8 cellular contexts compared by ENCODE assay signal in the genomic region with DNA sequence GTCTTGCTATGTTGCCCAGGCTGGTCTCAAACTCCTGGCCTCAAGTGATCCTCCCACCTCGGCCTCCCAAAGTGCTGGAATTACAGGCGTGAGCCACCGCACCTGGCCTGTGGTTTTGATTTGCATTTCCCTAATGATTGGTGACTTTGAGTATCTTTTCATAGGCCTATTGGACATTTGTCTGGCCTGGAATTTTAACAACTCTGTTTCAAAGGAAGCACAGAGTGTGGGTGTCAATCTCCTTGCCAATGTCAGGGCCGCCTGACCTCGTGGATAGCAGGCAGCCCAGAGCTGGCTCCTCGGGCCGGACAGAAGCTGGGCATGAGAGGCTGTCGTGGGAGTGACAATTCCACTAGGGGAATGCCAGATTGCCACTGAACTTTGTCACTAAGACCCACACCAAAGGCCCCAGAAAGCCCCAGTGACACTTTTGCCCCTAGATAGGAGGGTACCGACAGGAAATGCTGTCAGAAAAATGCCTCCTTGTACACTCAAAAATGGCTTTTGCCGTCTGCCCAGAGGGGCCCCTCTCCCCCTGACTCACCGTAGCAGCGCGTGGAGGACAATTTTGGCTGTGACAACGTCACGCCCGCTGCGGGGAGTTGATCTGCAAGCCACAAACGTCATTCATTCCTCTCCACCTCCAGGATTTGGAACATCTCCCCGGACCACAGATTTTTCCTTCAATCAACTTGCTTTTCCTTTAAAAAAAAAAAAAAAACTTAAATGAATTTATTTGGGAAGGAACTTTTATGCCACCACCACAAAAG. TPM values are rescaled to one million over a fixed set of nuclear protein-coding genes. Genes with fewer than 3 reads are reported as not detected.
A peak's percentile ranks its signal among the peaks of the same experiment; 100 is the strongest.
DNase-seq lines count a peak whose midpoint lies in the region; ATAC-seq lines count a peak whose summit lies in the region.

No MANE protein-coding gene starts in this region.

- H2BK5ac ChIP-seq in mesenchymal stem cell (ENCODE audit: low read depth, low read length, poor library complexity, severe bottlenecking), result no peak overlapping the region

- H3K18ac ChIP-seq in mesenchymal stem cell (ENCODE audit: low read depth in 1 of 2, low read length in 2 of 2), result peak overlapping the region in 1 of 2 experiments; percentile 24

- H3K9me3 ChIP-seq in mesenchymal stem cell (ENCODE audit: control insufficient read depth, low read length), result no peaks in the 10 kb centered on the region

- no peak overlapping the region for H2AK5ac ChIP-seq in mesenchymal stem cell (ENCODE audit: low read length, severe bottlenecking)

- H2AFZ ChIP-seq in mesenchymal stem cell (ENCODE audit: low read depth, low read length), result peak overlapping the region; percentile 6

- H3K36me3 ChIP-seq in mesenchymal stem cell (ENCODE audit: control insufficient read depth in 1 of 2, insufficient read depth in 2 of 2, low read depth in 1 of 2, low read length in 2 of 2) (no peaks in the 10 kb centered on the region), H7 (replicated peaks; ENCODE audit: control insufficient read depth, insufficient read depth, low read length) (no peaks in the 10 kb centered on the region)

- H3K9ac ChIP-seq in mesenchymal stem cell (ENCODE audit: low read length), result peak overlapping the region; percentile 65

- H3K4ac ChIP-seq in mesenchymal stem cell (ENCODE audit: low read depth in 1 of 2, low read length in 2 of 2), result peak overlapping the region in 1 of 2 experiments; percentile 47

- H3K4me1 ChIP-seq in mesenchymal stem cell (ENCODE audit: control insufficient read depth, insufficient read depth, low read depth, low read length), result peaks cover 2% of the 10 kb centered on the region

- H2BK12ac ChIP-seq in mesenchymal stem cell (ENCODE audit: low read length in 2 of 2), result peak overlapping the region in 1 of 2 experiments; percentile 48

- H2BK120ac ChIP-seq in mesenchymal stem cell (ENCODE audit: low read depth, low read length), result no peak overlapping the region

- WGBS in mesenchymal stem cell, result 68% methylated on average over 16 of the region's 19 CpGs

- no peak for ATAC-seq in GM21528 (IDR thresholded peaks at IDR 0.05; ENCODE audit: low FRiP score, unreplicated experiment)

- H3K23ac ChIP-seq in mesenchymal stem cell (ENCODE audit: low read length in 2 of 2), result no peak overlapping the region

- no peak overlapping the region for H3K4me3 ChIP-seq in mesenchymal stem cell (ENCODE audit: insufficient read depth in 1 of 2, low read depth in 1 of 2, low read length in 2 of 2)
- H3K4me3 ChIP-seq in H7 (ENCODE audit: insufficient read depth, low read depth, low read length), result no peak overlapping the region

- H3K4me2 ChIP-seq in mesenchymal stem cell (ENCODE audit: low read length, poor library complexity, severe bottlenecking), result no peak overlapping the region

- H4K8ac ChIP-seq in mesenchymal stem cell (ENCODE audit: low read length), result peak overlapping the region; percentile 43

- H2BK15ac ChIP-seq in mesenchymal stem cell (ENCODE audit: low read depth, poor library complexity, severe bottlenecking), result no peak overlapping the region

- H3K79me1 ChIP-seq in mesenchymal stem cell (replicated peaks; ENCODE audit: low read length, poor library complexity, severe bottlenecking), result no peaks in the 10 kb centered on the region

- no peak overlapping the region for H3K27ac ChIP-seq in mesenchymal stem cell (ENCODE audit: low read length, poor library complexity, severe bottlenecking)

- no peaks in the 10 kb centered on the region for H3K27me3 ChIP-seq in mesenchymal stem cell (ENCODE audit: control insufficient read depth in 1 of 2, insufficient read depth in 1 of 2, low read length in 2 of 2)
- no peaks in the 10 kb centered on the region for H3K27me3 ChIP-seq in H7 (ENCODE audit: control insufficient read depth, insufficient read depth, low read length)

- no peak overlapping the region for H4K91ac ChIP-seq in mesenchymal stem cell (ENCODE audit: low read length)

- no peak overlapping the region for H3K14ac ChIP-seq in mesenchymal stem cell (ENCODE audit: low read length in 2 of 2)

- DNase-seq in AG08395 (ENCODE audit: low spot score), result peak; percentile 52
- DNase-seq in MV-4-11 (lab: John Stamatoyannopoulos, UW), result peak; percentile 33
- peak; percentile 65 for DNase-seq in activated gamma-delta T cell (lab: John Stamatoyannopoulos, UW)
- DNase-seq in mesenchymal stem cell, result no peak
- DNase-seq in stimulated activated CD8-positive, alpha-beta memory T cell treated with anti-CD3 and anti-CD28 coated beads, Interleukin-7, amount 100 ng/mL, for 4 hours (ENCODE audit: low read depth in 2 of 2), result peak; percentile 83 to 88
- no peak for DNase-seq in H7
- DNase-seq in SHP77 (lab: John Stamatoyannopoulos, UW), result no peak

RNA-seq across cellular contexts. Expression of a gene that starts 11.7 kb away (rescaled TPM):
- 48.9 TPM for polyA plus RNA-seq in mesenchymal stem cell (2013, experiment 1 of 2)
- polyA plus RNA-seq in mesenchymal stem cell (2013, experiment 2 of 2), result 49.7 TPM
- 5.9 and 6.1 TPM in 2 replicates for total RNA-seq in H7 (2014; rRNA removed; shearing (Covaris generic))

RNA-seq across cellular contexts. Expression of a gene that starts 49.6 kb away (rescaled TPM):
- polyA plus RNA-seq in mesenchymal stem cell (2013, experiment 1 of 2), result 46.7 TPM
- polyA plus RNA-seq in mesenchymal stem cell (2013, experiment 2 of 2), result 46.1 TPM
- 94.6 and 131 TPM in 2 replicates for total RNA-seq in H7 (2014; rRNA removed; shearing (Covaris generic))

Comparison
In these comparisons a context has a peak if more than half of its experiments do, and no peak if none do; other contexts are left out.
1. DNase-seq: peak in AG08395 (single experiment), MV-4-11 (single experiment), activated gamma-delta T cell (single experiment) and stimulated activated CD8-positive, alpha-beta memory T cell treated with anti-CD3 and anti-CD28 coated beads, Interleukin-7, amount 100 ng/mL, for 4 hours (2 of 2); none in mesenchymal stem cell (single experiment), H7 (single experiment) and SHP77 (0 of 2).